8 cellular contexts compared by ENCODE assay signal in genomic region chr15:52789601-52790165, GRCh38. TPM values are rescaled to one million over a fixed set of nuclear protein-coding genes. Genes with fewer than 3 reads are reported as not detected.
DNase-seq lines count a peak whose midpoint lies in the region; ATAC-seq and TF ChIP-seq lines count a peak whose summit lies in the region.

No MANE protein-coding gene starts in this region.

- H3K9me3 ChIP-seq in right atrium auricular region (no peaks in the 10 kb centered on the region), spleen (peaks cover 0 to 4% (median 0%) of the 10 kb centered on the region in 8 donors)

- ATAC-seq in HG03025 (IDR thresholded peaks at IDR 0.05; ENCODE audit: low FRiP score, unreplicated experiment) (peak; percentile 9), GM19324 (IDR thresholded peaks at IDR 0.05; ENCODE audit: low FRiP score, unreplicated experiment) (no peak)
- ATAC-seq in activated CD8-positive, alpha-beta T cell treated with anti-CD3 and anti-CD28 coated beads for 36 hours = peak; percentile 46

- WGBS in spleen, 5 donors = 1 to 4% (median 2%) methylated on average over 29 to 49 of the region's 50 CpGs

- no peaks in the 10 kb centered on the region for H3K36me3 ChIP-seq in right atrium auricular region
- H3K36me3 ChIP-seq in spleen = no peaks in the 10 kb centered on the region

- intact Hi-C loops in activated CD8-positive, alpha-beta T cell treated with anti-CD3 and anti-CD28 coated beads for 36 hours (cut with micrococcal nuclease) = no loop called here
- intact Hi-C loops in spleen (cut with DNase I; ENCODE audit: low total_unique reads) = no loop called here

- H3K4me3 ChIP-seq in GM08714 (ENCODE audit: low read length) (peak overlapping the region; percentile 55; the same call in 1 of the 2 replicates), right atrium auricular region (peak overlapping the region; percentile 42 to 54), spleen (peak overlapping the region; percentile 30 to 73 (median 48))

- POLR2A ChIA-PET in activated CD8-positive, alpha-beta T cell treated with anti-CD3 and anti-CD28 coated beads for 36 hours (lab: Charles Lee) = no interaction called here

- H3K36me3 Mint-ChIP-seq in activated CD8-positive, alpha-beta T cell treated with anti-CD3 and anti-CD28 coated beads for 36 hours (ENCODE audit: low read depth) = no peaks in the 10 kb centered on the region

- no peak overlapping the region for H3K27ac ChIP-seq in right atrium auricular region
- H3K27ac ChIP-seq in spleen = no peak overlapping the region
- no peak overlapping the region for H3K27ac ChIP-seq in substantia nigra (ENCODE audit: low read depth, low read length, poor library complexity, severe bottlenecking)

- no peak for TF ChIP-seq POLR2A in spleen (IDR thresholded peaks at IDR 0.05)

- peaks cover 15% of the 10 kb centered on the region for H3K4me1 Mint-ChIP-seq in activated CD8-positive, alpha-beta T cell treated with anti-CD3 and anti-CD28 coated beads for 36 hours (ENCODE audit: low read depth)

- TF ChIP-seq CTCF in activated CD8-positive, alpha-beta T cell treated with anti-CD3 and anti-CD28 coated beads for 36 hours (IDR thresholded peaks at IDR 0.05) = no peak
- TF ChIP-seq CTCF in right atrium auricular region (IDR thresholded peaks at IDR 0.05) (no peak), spleen (IDR thresholded peaks at IDR 0.05 in 8 of 11, conservative IDR thresholded peaks at IDR 0.05 in 3 of 11) (no peak)

- no peaks in the 10 kb centered on the region for H3K9me3 Mint-ChIP-seq in activated CD8-positive, alpha-beta T cell treated with anti-CD3 and anti-CD28 coated beads for 36 hours

- peaks cover 79% of the 10 kb centered on the region for H3K27me3 Mint-ChIP-seq in activated CD8-positive, alpha-beta T cell treated with anti-CD3 and anti-CD28 coated beads for 36 hours

- CTCF ChIA-PET in activated CD8-positive, alpha-beta T cell treated with anti-CD3 and anti-CD28 coated beads for 36 hours (lab: Charles Lee) = interaction anchor here (1.2 kb wide), 1 partner anchor 21 kb away, joined by 3 read pairs; no protein-coding TSS in a partner anchor

- H3K27me3 ChIP-seq in right atrium auricular region (peaks cover 43 to 49% of the 10 kb centered on the region in 2 donors), spleen (replicated peaks in 1 of 7) (peaks cover 17 to 100% (median 95%) of the 10 kb centered on the region in 7 donors)

- no peak overlapping the region for H3K27ac Mint-ChIP-seq in activated CD8-positive, alpha-beta T cell treated with anti-CD3 and anti-CD28 coated beads for 36 hours

- DNase-seq in activated CD8-positive, alpha-beta T cell treated with anti-CD3 and anti-CD28 coated beads for 36 hours = no peak
- DNase-seq in right atrium auricular region (ENCODE audit: low spot score) (no peak), spleen (no peak), NCI-H1436 treated with DMSO at 0.1 percent for 48 hours (lab: John Stamatoyannopoulos, UW) (no peak), substantia nigra (lab: John Stamatoyannopoulos, UW) (no peak)

- peak overlapping the region; percentile 56 for H3K4me3 Mint-ChIP-seq in activated CD8-positive, alpha-beta T cell treated with anti-CD3 and anti-CD28 coated beads for 36 hours

- H3K4me1 ChIP-seq in right atrium auricular region = peaks cover 0 to 58% of the 10 kb centered on the region in 2 donors
- peaks cover 6 to 67% (median 50%) of the 10 kb centered on the region in 6 donors for H3K4me1 ChIP-seq in spleen

RNA-seq across cellular contexts. Expression of gene ONECUT1, which starts 0.5 kb away (rescaled TPM):
- not detected for total RNA-seq in activated CD8-positive, alpha-beta T cell treated with anti-CD3 and anti-CD28 coated beads for 36 hours
- total RNA-seq in right atrium auricular region (not detected), spleen (not detected)
- not detected for polyA plus RNA-seq in spleen
